Comparison of ENCODE assay signal across 1 cellular context in the genomic region with DNA sequence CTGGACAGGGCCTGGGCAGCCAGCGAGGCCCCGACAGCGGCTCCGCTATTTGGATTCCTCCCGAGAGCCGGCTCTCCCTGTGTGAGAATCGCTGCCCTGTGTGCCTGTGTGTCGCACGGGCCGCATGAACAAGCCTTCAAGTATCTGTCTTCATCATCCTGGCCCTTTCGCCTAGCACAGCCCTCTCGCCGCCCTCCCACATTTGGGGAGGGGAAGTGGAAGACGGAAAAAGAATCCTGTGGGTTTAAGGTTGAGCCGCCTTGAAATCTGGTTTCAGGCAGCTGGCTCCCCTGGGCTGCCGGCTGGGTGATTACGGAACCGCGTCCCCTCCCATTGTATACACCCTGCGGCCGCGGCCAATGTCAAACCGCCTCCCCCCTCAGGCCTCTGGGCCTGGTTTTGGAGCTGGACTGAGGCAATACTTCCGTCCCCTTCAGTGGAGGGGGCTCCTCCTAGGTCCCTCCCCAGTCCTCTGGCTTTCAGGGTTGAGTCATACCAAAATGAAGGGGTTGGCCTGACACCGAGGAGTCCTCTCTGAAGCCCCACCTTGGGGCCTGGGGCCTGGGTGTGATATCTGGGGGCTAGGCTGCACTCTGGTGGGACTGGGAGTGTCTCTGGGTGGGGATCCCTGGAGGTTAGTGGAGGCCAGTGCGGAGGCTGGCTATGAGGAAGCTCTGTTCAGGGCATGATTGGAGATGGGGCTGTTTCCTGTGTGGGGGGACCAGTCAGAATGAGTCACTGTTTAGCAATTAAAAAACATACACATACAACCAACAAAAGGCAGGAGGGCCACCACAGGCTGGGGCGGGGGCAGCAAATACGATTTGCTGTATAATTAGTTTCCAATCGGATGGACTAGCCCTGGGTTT.
TF ChIP-seq lines count a peak whose summit lies in the region.

No MANE protein-coding gene starts in this region.

TF ChIP-seq in K562, 482 proteins besides CTCF, POLR2A, EP300 and RAD21 (continued from another document and continues in another):
- TF ChIP-seq TFAP4 (CRISPR knock-in tag; IDR thresholded peaks at IDR 0.05; ENCODE audit: borderline replicate concordance): peak; percentile 96
- TF ChIP-seq, protein P1, sequence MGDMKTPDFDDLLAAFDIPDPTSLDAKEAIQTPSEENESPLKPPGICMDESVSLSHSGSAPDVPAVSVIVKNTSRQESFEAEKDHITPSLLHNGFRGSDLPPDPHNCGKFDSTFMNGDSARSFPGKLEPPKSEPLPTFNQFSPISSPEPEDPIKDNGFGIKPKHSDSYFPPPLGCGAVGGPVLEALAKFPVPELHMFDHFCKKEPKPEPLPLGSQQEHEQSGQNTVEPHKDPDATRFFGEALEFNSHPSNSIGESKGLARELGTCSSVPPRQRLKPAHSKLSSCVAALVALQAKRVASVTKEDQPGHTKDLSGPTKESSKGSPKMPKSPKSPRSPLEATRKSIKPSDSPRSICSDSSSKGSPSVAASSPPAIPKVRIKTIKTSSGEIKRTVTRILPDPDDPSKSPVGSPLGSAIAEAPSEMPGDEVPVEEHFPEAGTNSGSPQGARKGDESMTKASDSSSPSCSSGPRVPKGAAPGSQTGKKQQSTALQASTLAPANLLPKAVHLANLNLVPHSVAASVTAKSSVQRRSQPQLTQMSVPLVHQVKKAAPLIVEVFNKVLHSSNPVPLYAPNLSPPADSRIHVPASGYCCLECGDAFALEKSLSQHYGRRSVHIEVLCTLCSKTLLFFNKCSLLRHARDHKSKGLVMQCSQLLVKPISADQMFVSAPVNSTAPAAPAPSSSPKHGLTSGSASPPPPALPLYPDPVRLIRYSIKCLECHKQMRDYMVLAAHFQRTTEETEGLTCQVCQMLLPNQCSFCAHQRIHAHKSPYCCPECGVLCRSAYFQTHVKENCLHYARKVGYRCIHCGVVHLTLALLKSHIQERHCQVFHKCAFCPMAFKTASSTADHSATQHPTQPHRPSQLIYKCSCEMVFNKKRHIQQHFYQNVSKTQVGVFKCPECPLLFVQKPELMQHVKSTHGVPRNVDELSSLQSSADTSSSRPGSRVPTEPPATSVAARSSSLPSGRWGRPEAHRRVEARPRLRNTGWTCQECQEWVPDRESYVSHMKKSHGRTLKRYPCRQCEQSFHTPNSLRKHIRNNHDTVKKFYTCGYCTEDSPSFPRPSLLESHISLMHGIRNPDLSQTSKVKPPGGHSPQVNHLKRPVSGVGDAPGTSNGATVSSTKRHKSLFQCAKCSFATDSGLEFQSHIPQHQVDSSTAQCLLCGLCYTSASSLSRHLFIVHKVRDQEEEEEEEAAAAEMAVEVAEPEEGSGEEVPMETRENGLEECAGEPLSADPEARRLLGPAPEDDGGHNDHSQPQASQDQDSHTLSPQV (IDR thresholded peaks at IDR 0.05): 0 out of 2 replicates have a peak, but pooled peaks have one; percentile 43
- peak; percentile 31 to 55 for TF ChIP-seq FOXK2 (conservative IDR thresholded peaks at IDR 0.05 in 1 of 2, IDR thresholded peaks at IDR 0.05 in 1 of 2; ENCODE audit: low read depth in 2 of 2)
- TF ChIP-seq STAT5A (IDR thresholded peaks at IDR 0.05; ENCODE audit: borderline replicate concordance, low read length): no peak
- no peak for TF ChIP-seq ZFP30 (CRISPR knock-in tag; IDR thresholded peaks at IDR 0.05; ENCODE audit: borderline replicate concordance)
- no peak for TF ChIP-seq HLTF (IDR thresholded peaks at IDR 0.05)
- no peak for TF ChIP-seq PCBP2 (IDR thresholded peaks at IDR 0.05; ENCODE audit: low read depth, low read length, poor library complexity, severe bottlenecking)
- peak in 1 of 2 experiments; percentile 23; a peak in 1 of 4 replicates for TF ChIP-seq SRF (CRISPR knock-in tag; IDR thresholded peaks at IDR 0.05)
- TF ChIP-seq FOSL1 (tag; conservative IDR thresholded peaks at IDR 0.05): peak; percentile 96
- no peak for TF ChIP-seq ZNF324 (CRISPR knock-in tag; IDR thresholded peaks at IDR 0.05)
- peak; percentile 91 for TF ChIP-seq ATF3 (IDR thresholded peaks at IDR 0.05)
- TF ChIP-seq ATF3 (CRISPR knock-in tag; conservative IDR thresholded peaks at IDR 0.05): no peak
- TF ChIP-seq TEAD4 (IDR thresholded peaks at IDR 0.05; ENCODE audit: low read length): 0 out of 2 replicates have a peak, but pooled peaks have one; percentile 4
- TF ChIP-seq TEAD4 (CRISPR knock-in tag; IDR thresholded peaks at IDR 0.05; ENCODE audit: borderline replicate concordance): no peak
- TF ChIP-seq BRD9 (IDR thresholded peaks at IDR 0.05; ENCODE audit: low read depth, partially characterized antibody): peak; percentile 14
- peak; percentile 35; the same call in 1 of the 2 replicates for TF ChIP-seq ZNF589 (CRISPR knock-in tag; IDR thresholded peaks at IDR 0.05; ENCODE audit: low read depth)
- TF ChIP-seq JUN (IDR thresholded peaks at IDR 0.05; ENCODE audit: borderline replicate concordance, low read depth, low read length): peak; percentile 50; the same call in 1 of the 2 replicates
- TF ChIP-seq JUN (CRISPR knock-in tag; IDR thresholded peaks at IDR 0.05; ENCODE audit: borderline replicate concordance): no peak; the same call in 1 of the 2 replicates
- peak; percentile 73 for TF ChIP-seq GABPA (tag; conservative IDR thresholded peaks at IDR 0.05; ENCODE audit: low read depth)
- no peak for TF ChIP-seq FOXO4 (CRISPR knock-in tag; IDR thresholded peaks at IDR 0.05)
- TF ChIP-seq, protein P2, sequence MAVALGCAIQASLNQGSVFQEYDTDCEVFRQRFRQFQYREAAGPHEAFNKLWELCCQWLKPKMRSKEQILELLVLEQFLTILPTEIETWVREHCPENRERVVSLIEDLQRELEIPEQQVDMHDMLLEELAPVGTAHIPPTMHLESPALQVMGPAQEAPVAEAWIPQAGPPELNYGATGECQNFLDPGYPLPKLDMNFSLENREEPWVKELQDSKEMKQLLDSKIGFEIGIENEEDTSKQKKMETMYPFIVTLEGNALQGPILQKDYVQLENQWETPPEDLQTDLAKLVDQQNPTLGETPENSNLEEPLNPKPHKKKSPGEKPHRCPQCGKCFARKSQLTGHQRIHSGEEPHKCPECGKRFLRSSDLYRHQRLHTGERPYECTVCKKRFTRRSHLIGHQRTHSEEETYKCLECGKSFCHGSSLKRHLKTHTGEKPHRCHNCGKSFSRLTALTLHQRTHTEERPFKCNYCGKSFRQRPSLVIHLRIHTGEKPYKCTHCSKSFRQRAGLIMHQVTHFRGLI (CRISPR knock-in tag; IDR thresholded peaks at IDR 0.05): no peak
- 0 out of 2 replicates have a peak, but pooled peaks have one; percentile 48 for TF ChIP-seq HDGF (IDR thresholded peaks at IDR 0.05)
- TF ChIP-seq, protein P3, sequence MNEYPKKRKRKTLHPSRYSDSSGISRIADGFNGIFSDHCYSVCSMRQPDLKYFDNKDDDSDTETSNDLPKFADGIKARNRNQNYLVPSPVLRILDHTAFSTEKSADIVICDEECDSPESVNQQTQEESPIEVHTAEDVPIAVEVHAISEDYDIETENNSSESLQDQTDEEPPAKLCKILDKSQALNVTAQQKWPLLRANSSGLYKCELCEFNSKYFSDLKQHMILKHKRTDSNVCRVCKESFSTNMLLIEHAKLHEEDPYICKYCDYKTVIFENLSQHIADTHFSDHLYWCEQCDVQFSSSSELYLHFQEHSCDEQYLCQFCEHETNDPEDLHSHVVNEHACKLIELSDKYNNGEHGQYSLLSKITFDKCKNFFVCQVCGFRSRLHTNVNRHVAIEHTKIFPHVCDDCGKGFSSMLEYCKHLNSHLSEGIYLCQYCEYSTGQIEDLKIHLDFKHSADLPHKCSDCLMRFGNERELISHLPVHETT (CRISPR knock-in tag; conservative IDR thresholded peaks at IDR 0.05 in 1 of 2, IDR thresholded peaks at IDR 0.05 in 1 of 2): 0 out of 4 replicates have a peak, but pooled peaks of 1 of the 2 experiments have one; percentile 27
- peak; percentile 64 for TF ChIP-seq CBFA2T3 (IDR thresholded peaks at IDR 0.05)
- TF ChIP-seq ZFP1 (CRISPR knock-in tag; IDR thresholded peaks at IDR 0.05): no peak
- TF ChIP-seq NFE2 (IDR thresholded peaks at IDR 0.05; ENCODE audit: low read depth): 0 out of 2 replicates have a peak, but pooled peaks have one; percentile 4
- peak; percentile 81; the same call in 1 of the 2 replicates for TF ChIP-seq DPF2 (IDR thresholded peaks at IDR 0.05)
- peak; percentile 89 for TF ChIP-seq JUND (IDR thresholded peaks at IDR 0.05; ENCODE audit: borderline replicate concordance, low read depth, low read length)
- TF ChIP-seq JUND (tag; IDR thresholded peaks at IDR 0.05; ENCODE audit: borderline replicate concordance, low read depth, low read length): peak; percentile 59; the same call in 1 of the 3 replicates
- TF ChIP-seq, protein P4, sequence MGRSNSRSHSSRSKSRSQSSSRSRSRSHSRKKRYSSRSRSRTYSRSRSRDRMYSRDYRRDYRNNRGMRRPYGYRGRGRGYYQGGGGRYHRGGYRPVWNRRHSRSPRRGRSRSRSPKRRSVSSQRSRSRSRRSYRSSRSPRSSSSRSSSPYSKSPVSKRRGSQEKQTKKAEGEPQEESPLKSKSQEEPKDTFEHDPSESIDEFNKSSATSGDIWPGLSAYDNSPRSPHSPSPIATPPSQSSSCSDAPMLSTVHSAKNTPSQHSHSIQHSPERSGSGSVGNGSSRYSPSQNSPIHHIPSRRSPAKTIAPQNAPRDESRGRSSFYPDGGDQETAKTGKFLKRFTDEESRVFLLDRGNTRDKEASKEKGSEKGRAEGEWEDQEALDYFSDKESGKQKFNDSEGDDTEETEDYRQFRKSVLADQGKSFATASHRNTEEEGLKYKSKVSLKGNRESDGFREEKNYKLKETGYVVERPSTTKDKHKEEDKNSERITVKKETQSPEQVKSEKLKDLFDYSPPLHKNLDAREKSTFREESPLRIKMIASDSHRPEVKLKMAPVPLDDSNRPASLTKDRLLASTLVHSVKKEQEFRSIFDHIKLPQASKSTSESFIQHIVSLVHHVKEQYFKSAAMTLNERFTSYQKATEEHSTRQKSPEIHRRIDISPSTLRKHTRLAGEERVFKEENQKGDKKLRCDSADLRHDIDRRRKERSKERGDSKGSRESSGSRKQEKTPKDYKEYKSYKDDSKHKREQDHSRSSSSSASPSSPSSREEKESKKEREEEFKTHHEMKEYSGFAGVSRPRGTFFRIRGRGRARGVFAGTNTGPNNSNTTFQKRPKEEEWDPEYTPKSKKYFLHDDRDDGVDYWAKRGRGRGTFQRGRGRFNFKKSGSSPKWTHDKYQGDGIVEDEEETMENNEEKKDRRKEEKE (IDR thresholded peaks at IDR 0.05; ENCODE audit: borderline replicate concordance in 1 of 2, control insufficient read depth in 1 of 2, low read depth in 2 of 2, low read length in 1 of 2): 0 out of 4 replicates have a peak, but pooled peaks of 1 of the 2 experiments have one; percentile 26
- no peak for TF ChIP-seq NR2F6 (CRISPR knock-in tag; IDR thresholded peaks at IDR 0.05)
- TF ChIP-seq ZNF174 (CRISPR knock-in tag; IDR thresholded peaks at IDR 0.05): no peak
- peak; percentile 55 for TF ChIP-seq PHF8 (IDR thresholded peaks at IDR 0.05; ENCODE audit: borderline replicate concordance, low read length)
- peak; percentile 20; the same call in 1 of the 2 replicates for TF ChIP-seq RB1 (IDR thresholded peaks at IDR 0.05; ENCODE audit: low read depth)
- peak; percentile 57; the same call in 1 of the 2 replicates for TF ChIP-seq RNF2 (IDR thresholded peaks at IDR 0.05)
- TF ChIP-seq CREB3L1 (IDR thresholded peaks at IDR 0.05; ENCODE audit: borderline replicate concordance, low read depth): peak; percentile 22; the same call in 1 of the 2 replicates
